8 cellular contexts compared by ENCODE assay signal in the genomic region with DNA sequence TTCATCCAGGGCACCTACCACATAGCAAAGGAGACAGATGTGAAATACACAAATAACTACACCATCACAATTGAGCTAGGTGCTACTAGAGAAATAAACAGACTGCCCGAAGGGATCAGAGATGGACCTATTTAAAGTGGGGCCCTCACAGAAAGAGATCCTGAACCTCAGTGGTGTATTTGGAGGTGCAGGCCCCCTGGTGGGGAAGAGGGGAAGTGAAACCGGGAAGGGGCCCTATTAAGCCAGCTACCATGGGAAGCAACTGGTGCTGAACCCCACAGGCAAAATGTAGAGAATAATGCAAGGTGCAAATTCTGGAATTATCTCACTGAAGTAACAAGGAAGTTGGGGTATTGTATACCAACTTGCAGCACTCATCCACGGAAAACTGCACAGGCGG.
A peak's percentile ranks its signal among the peaks of the same experiment; 100 is the strongest.
DNase-seq lines count a peak whose midpoint lies in the region; ATAC-seq, FAIRE-seq and TF ChIP-seq lines count a peak whose summit lies in the region.

No MANE protein-coding gene starts in this region.

- no peaks in the 10 kb centered on the region for H3K27me3 ChIP-seq in smooth muscle cell (ENCODE audit: low read depth)

- peak; percentile 14 for DNase-seq in AG08396 (ENCODE audit: low spot score)
- no peak for DNase-seq in GM19239 (ENCODE audit: insufficient read length, low spot score)
- DNase-seq in SK-MEL-5 (ENCODE audit: low read depth, low spot score): peak; percentile 21
- DNase-seq in choroid plexus epithelial cell (ENCODE audit: low read depth): peak; percentile 49
- no peak for DNase-seq in smooth muscle cell (lab: John Stamatoyannopoulos, UW; ENCODE audit: unreplicated experiment)
- DNase-seq in mesenteric fat pad (ENCODE audit: low spot score): no peak

- no peak overlapping the region for H2AFZ ChIP-seq in smooth muscle cell (ENCODE audit: low read depth)

- H3K4me3 ChIP-seq in choroid plexus epithelial cell (ENCODE audit: low read depth, low read length) (no peak overlapping the region), smooth muscle cell (no peak overlapping the region)

- ATAC-seq in HG02588 (IDR thresholded peaks at IDR 0.05; ENCODE audit: unreplicated experiment) (no peak), GM18870 (IDR thresholded peaks at IDR 0.05; ENCODE audit: unreplicated experiment) (no peak)

- H3K9me3 ChIP-seq in smooth muscle cell (replicated peaks; ENCODE audit: low read depth): no peaks in the 10 kb centered on the region

- H3K36me3 ChIP-seq in smooth muscle cell (ENCODE audit: low read depth): no peaks in the 10 kb centered on the region

- no peak overlapping the region for H3K9ac ChIP-seq in smooth muscle cell (ENCODE audit: low read depth)

- H3F3A ChIP-seq in smooth muscle cell (ENCODE audit: low read depth): no peaks in the 10 kb centered on the region

- H3K79me2 ChIP-seq in smooth muscle cell (ENCODE audit: low read depth): no peaks in the 10 kb centered on the region

- H3K4me1 ChIP-seq in smooth muscle cell (ENCODE audit: low read depth): no peaks in the 10 kb centered on the region

- H3K27ac ChIP-seq in smooth muscle cell (ENCODE audit: low read depth): no peak overlapping the region

- peak; percentile 76 for TF ChIP-seq CTCF in choroid plexus epithelial cell (conservative IDR thresholded peaks at IDR 0.05; ENCODE audit: low read depth, low read length)
- peak; percentile 38 for TF ChIP-seq CTCF in smooth muscle cell (IDR thresholded peaks at IDR 0.05; ENCODE audit: borderline replicate concordance, insufficient read depth, poor library complexity, severe bottlenecking)

- 67% methylated on average over 4 of the region's 4 CpGs for WGBS in smooth muscle cell (ENCODE audit: low lambda C conversion rate)

- no peak overlapping the region for H3K4me2 ChIP-seq in smooth muscle cell

- in situ Hi-C loops in SK-MEL-5 (cut with HindIII; ENCODE audit: low pct_unique_long_range_greater_than_20kb, low sequenced_read_pairs): no loop called here

- peak; percentile 48 for FAIRE-seq in GM19239 (lab: Jason Lieb, UNC)

- H4K20me1 ChIP-seq in smooth muscle cell (ENCODE audit: low read depth): no peaks in the 10 kb centered on the region

Comparison
In these comparisons a context has a peak if more than half of its experiments do, and no peak if none do; other contexts are left out.
1. DNase-seq: peak in AG08396 (single experiment), SK-MEL-5 (single experiment) and choroid plexus epithelial cell (single experiment); none in GM19239 (single experiment), smooth muscle cell (single experiment) and mesenteric fat pad (single experiment).